8 cellular contexts compared by ENCODE assay signal in genomic region chr11:129815596-129816461, GRCh38. TPM values are rescaled to one million over a fixed set of nuclear protein-coding genes. Genes with fewer than 3 reads are reported as not detected.
DNase-seq lines count a peak whose midpoint lies in the region; ATAC-seq and TF ChIP-seq lines count a peak whose summit lies in the region.

Gene TMEM45B, plus strand, starts transcription at chr11:129815848. Its CDS starts 36,635 bp downstream, at chr11:129852483.

- H3K4me3 ChIP-seq in HUES48 (ENCODE audit: low read depth, low read length) (peak within 1 kb of the TSS; percentile 57), epithelial cell of proximal tubule (ENCODE audit: low read depth, low read length) (peak within 1 kb of the TSS; percentile 50), ovary (peak within 1 kb of the TSS; percentile 22)

- peak; percentile 43 for DNase-seq in activated CD4-positive, alpha-beta T cell treated with anti-CD3 and anti-CD28 coated beads for 48 hours
- no peak for DNase-seq in epithelial cell of proximal tubule (ENCODE audit: low read depth)
- DNase-seq in ovary: no peak
- DNase-seq in OCI-M2 (lab: John Stamatoyannopoulos, UW; ENCODE audit: unreplicated experiment): no peak

- H3K36me3 ChIP-seq in HUES48 (ENCODE audit: control insufficient read depth, insufficient read depth, low read length) (no peaks in the 10 kb centered on the region), ovary (no peaks in the 10 kb centered on the region)

- TF ChIP-seq CTCF in epithelial cell of proximal tubule (conservative IDR thresholded peaks at IDR 0.05; ENCODE audit: low read depth, low read length) (no peak), ovary (IDR thresholded peaks at IDR 0.05) (no peak)

- intact Hi-C loops in ovary (cut with DNase I): no loop called here

- H3K27me3 ChIP-seq in HUES48 (ENCODE audit: control insufficient read depth, insufficient read depth, low read length) (peaks cover 47% of the 10 kb centered on the region), ovary (no peaks in the 10 kb centered on the region)

- no peak for TF ChIP-seq EP300 in ovary (IDR thresholded peaks at IDR 0.05)

- H3K27ac ChIP-seq in HUES48 (ENCODE audit: low read depth, low read length): no peak within 1 kb of the TSS
- H3K27ac ChIP-seq in ovary: no peak within 1 kb of the TSS

- ATAC-seq in GM18511 (IDR thresholded peaks at IDR 0.05; ENCODE audit: unreplicated experiment) (no peak), GM21576 (IDR thresholded peaks at IDR 0.05; ENCODE audit: unreplicated experiment) (no peak), GM19328 (IDR thresholded peaks at IDR 0.05; ENCODE audit: unreplicated experiment) (no peak)

- WGBS in ovary, 3 donors: 1 to 4% (median 2%) methylated on average over 41 to 68 of the region's 68 CpGs

- no peak for TF ChIP-seq POLR2A in ovary (IDR thresholded peaks at IDR 0.05)

- 0 out of 2 replicates have a peak, but pooled peaks cover 3% of the 10 kb centered on the region for H3K9me3 ChIP-seq in HUES48 (ENCODE audit: control insufficient read depth, insufficient read depth, low read length)
- peaks cover 0 to 15% of the 10 kb centered on the region in 2 donors for H3K9me3 ChIP-seq in ovary

- H3K9ac ChIP-seq in HUES48 (ENCODE audit: low read depth, low read length): no peak within 1 kb of the TSS

- H3K4me1 ChIP-seq in HUES48 (ENCODE audit: control insufficient read depth, insufficient read depth, low read length) (no peaks in the 10 kb centered on the region), ovary (ENCODE audit: insufficient read depth) (no peaks in the 10 kb centered on the region)

RNA-seq across cellular contexts. Expression of gene TMEM45B, which starts in this region (rescaled TPM):
- total RNA-seq in epithelial cell of proximal tubule (1.4 and 2.7 TPM in 2 replicates), ovary (10 to 100 TPM in 1 of 7 donors, 1 to 10 TPM in 1, under 1 TPM in 3, not detected in 2; 0.36 to 10.8 (median 0.57) TPM)
- under 1 TPM in 1 of 2 donors, not detected in 1; 0.10 TPM for polyA plus RNA-seq in ovary
